ENCODE assay signal across 1 cellular context in genomic region chr22:32866953-32867352, GRCh38.
TF ChIP-seq lines count a peak whose summit lies in the region.

No MANE protein-coding gene starts in this region.

TF ChIP-seq in K562, 482 proteins besides CTCF, POLR2A, EP300 and RAD21 (continued from another document):
- TF ChIP-seq ZBTB40 (IDR thresholded peaks at IDR 0.05) (no peak), ZBTB40 (CRISPR knock-in tag; IDR thresholded peaks at IDR 0.05) (no peak), ZNF655 (CRISPR knock-in tag; IDR thresholded peaks at IDR 0.05) (no peak), SP2 (IDR thresholded peaks at IDR 0.05; ENCODE audit: extremely low read depth, low read depth, low read length, poor library complexity, severe bottlenecking) (no peak), FOXA1 (IDR thresholded peaks at IDR 0.05; ENCODE audit: borderline replicate concordance) (no peak), CLOCK (CRISPR knock-in tag; IDR thresholded peaks at IDR 0.05; ENCODE audit: borderline replicate concordance) (no peak), E4F1 (CRISPR knock-in tag; IDR thresholded peaks at IDR 0.05; ENCODE audit: borderline replicate concordance) (no peak), EGR1 (conservative IDR thresholded peaks at IDR 0.05) (no peak), ILK (tag; IDR thresholded peaks at IDR 0.05; ENCODE audit: borderline replicate concordance, low read depth) (no peak), PHF21A (IDR thresholded peaks at IDR 0.05; ENCODE audit: borderline replicate concordance, low read depth) (no peak)
